27 cellular contexts compared by ENCODE assay signal in genomic region chr1:71002706-71003105, GRCh38.
"Had no signal": no experiment of that assay in that cellular context is flagged by ENCODE, and none has a peak within 500 bp of the region (broad histone marks: within the 10 kb centered on the region; RNA-seq: fewer than 3 reads in every experiment).

No MANE protein-coding gene starts in this region.

- H3K27ac ChIP-seq: stomach, suprapubic skin, testis, thoracic aorta, thyroid gland, tibial artery, tibial nerve, upper lobe of left lung, upper lobe of right lung, vagina had no signal

- DNase-seq: stimulated activated CD4-positive, alpha-beta T cell treated with anti-CD3 and anti-CD28 coated beads, Interleukin-2, amount 100 ng/mL, for 48 hours; stimulated activated CD4-positive, alpha-beta T cell treated with anti-CD3 and anti-CD28 coated beads, Interleukin-4, amount 100 ng/mL, for 1 hour; stimulated activated CD4-positive, alpha-beta T cell treated with anti-CD3 and anti-CD28 coated beads, Interleukin-4, amount 100 ng/mL, for 24 hours; stimulated activated CD4-positive, alpha-beta T cell treated with anti-CD3 and anti-CD28 coated beads, Interleukin-4, amount 100 ng/mL, for 4 hours; stimulated activated CD8-positive, alpha-beta memory T cell treated with anti-CD3 and anti-CD28 coated beads, Interleukin-4, amount 100 ng/mL, for 48 hours; stimulated activated naive B cell treated with anti-CD40 and anti-IgM and Interleukin-4, amounts not matched to agents 10 μg/mL and 1 μg/mL and 100 μg/mL, for 72 hours; stimulated activated naive CD4-positive, alpha-beta T cell; stimulated activated naive CD4-positive, alpha-beta T cell treated with Interleukin-2 at 50 U/mL for 16 hours; stimulated activated naive CD8-positive, alpha-beta T cell treated with anti-CD3 and anti-CD28 coated beads, Interleukin-15, amount 100 ng/mL, for 72 hours; stimulated activated naive CD8-positive, alpha-beta T cell treated with anti-CD3 and anti-CD28 coated beads, Interleukin-15, Interleukin-2, amounts not matched to agents 100 U/mL and 50 U/mL, for 24 hours; stomach; substantia nigra; testis; thyroid gland; tibial artery; transverse colon; trophoblast cell; upper lobe of left lung; upper lobe of right lung; uterus had no signal

- H3K9me3 ChIP-seq: stomach, suprapubic skin, testis, thoracic aorta, thyroid gland, tibial artery, tibial nerve, transverse colon, upper lobe of left lung, upper lobe of right lung, uterus, vagina had no signal

- ATAC-seq: stimulated activated effector memory CD8-positive, alpha-beta T cell treated with anti-CD3 and anti-CD28 coated beads, Interleukin-12 subunit alpha, Interleukin-12 subunit beta, amount 100 ng/mL, for 72 hours; stimulated activated memory B cell treated with anti-CD40 and anti-IgM and Interleukin-4, amounts not matched to agents 10 μg/mL and 1 μg/mL and 100 μg/mL, for 72 hours; stimulated activated naive B cell treated with anti-CD40 and anti-IgM and Interleukin-4, amounts not matched to agents 10 μg/mL and 1 μg/mL and 100 μg/mL, for 72 hours; stimulated activated naive CD8-positive, alpha-beta T cell treated with anti-CD3 and anti-CD28 coated beads, Interleukin-15, amount 100 ng/mL, for 72 hours; stimulated activated naive CD8-positive, alpha-beta T cell treated with anti-CD3 and anti-CD28 coated beads, Interleukin-15, Interleukin-2, amounts not matched to agents 100 U/mL and 50 U/mL, for 24 hours; upper lobe of right lung had no signal

- H3K27me3 ChIP-seq: stomach, suprapubic skin, testis, thyroid gland, tibial artery, tibial nerve, transverse colon, upper lobe of left lung, upper lobe of right lung, uterus, vagina had no signal

- FAIRE-seq: urothelium cell line had no signal

- H3K4me3 ChIP-seq: stomach, suprapubic skin, testis, thoracic aorta, thyroid gland, tibial artery, tibial nerve, transverse colon, upper lobe of left lung, upper lobe of right lung, uterus, vagina had no signal

- H3K4me1 ChIP-seq: suprapubic skin, testis, thyroid gland, tibial nerve, transverse colon, upper lobe of left lung, upper lobe of right lung, vagina had no signal

- H3K36me3 ChIP-seq: stomach, suprapubic skin, thoracic aorta, thyroid gland, tibial artery, tibial nerve, transverse colon, upper lobe of left lung, upper lobe of right lung, uterus, vagina had no signal
